ENCODE assay signal across 13 cellular contexts in the genomic region with DNA sequence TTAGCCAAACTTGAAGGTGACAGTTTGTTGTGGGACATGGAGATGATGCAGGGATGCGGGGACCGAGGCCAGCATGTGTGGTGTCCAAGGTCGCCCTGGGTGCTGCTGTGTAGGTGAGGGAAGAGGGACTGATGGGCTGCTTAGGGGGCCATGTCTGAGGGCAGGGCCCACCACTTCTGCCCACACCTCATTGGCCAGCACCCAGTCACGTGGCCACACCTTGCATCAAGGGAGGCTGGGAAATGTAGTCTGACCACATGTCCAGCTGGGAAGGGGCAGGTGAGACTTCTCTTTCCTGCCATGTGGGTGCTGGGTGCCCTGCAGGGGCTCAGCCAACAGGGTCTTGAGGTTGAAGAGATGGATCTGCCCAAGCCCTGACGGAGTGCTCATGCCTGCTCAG.
DNase-seq lines count a peak whose midpoint lies in the region; ATAC-seq, FAIRE-seq and TF ChIP-seq lines count a peak whose summit lies in the region.
"Had no signal": no experiment of that assay in that cellular context is flagged by ENCODE, and none has a peak within 500 bp of the region (broad histone marks: within the 10 kb centered on the region; RNA-seq: fewer than 3 reads in every experiment).

No MANE protein-coding gene starts in this region.

- DNase-seq in AG08396 (ENCODE audit: low spot score) (peak; percentile 60), GM19239 (ENCODE audit: insufficient read length, low spot score) (peak; percentile 45), iPS-NIHi11 (ENCODE audit: low spot score) (peak; percentile 84), hippocampal formation (lab: John Stamatoyannopoulos, UW) (no peak), posterior vena cava (ENCODE audit: low spot score) (no peak)
- no peak for DNase-seq in activated T-cell treated with anti-CD3 and anti-CD28 coated beads, Interleukin-2, amount 50 U/mL, for 1 hour
- DNase-seq: activated CD4-positive, alpha-beta memory T cell treated with anti-CD3 and anti-CD28 coated beads, Interleukin-2, amount 10 ng/mL, durations not matched to agents 7 days and 5 days; effector memory CD4-positive, alpha-beta T cell; NCI-H146; T-helper 17 cell; upper lobe of right lung had no signal

- no peak for FAIRE-seq in GM19239 (lab: Jason Lieb, UNC)

- intact Hi-C loops in posterior vena cava (cut with DNase I): no loop called here

- peak; percentile 82 for ATAC-seq in SK-N-SH treated with all-trans-retinoic acid at 6 μM for 48 hours
- ATAC-seq in GM19324 (IDR thresholded peaks at IDR 0.05; ENCODE audit: low FRiP score, unreplicated experiment): no peak
- ATAC-seq: T-helper 17 cell, upper lobe of right lung had no signal

TF ChIP-seq in SK-N-SH treated with all-trans-retinoic acid at 6 μM for 48 hours, 23 proteins besides CTCF, POLR2A, EP300 and RAD21:
- TF ChIP-seq, protein P1, sequence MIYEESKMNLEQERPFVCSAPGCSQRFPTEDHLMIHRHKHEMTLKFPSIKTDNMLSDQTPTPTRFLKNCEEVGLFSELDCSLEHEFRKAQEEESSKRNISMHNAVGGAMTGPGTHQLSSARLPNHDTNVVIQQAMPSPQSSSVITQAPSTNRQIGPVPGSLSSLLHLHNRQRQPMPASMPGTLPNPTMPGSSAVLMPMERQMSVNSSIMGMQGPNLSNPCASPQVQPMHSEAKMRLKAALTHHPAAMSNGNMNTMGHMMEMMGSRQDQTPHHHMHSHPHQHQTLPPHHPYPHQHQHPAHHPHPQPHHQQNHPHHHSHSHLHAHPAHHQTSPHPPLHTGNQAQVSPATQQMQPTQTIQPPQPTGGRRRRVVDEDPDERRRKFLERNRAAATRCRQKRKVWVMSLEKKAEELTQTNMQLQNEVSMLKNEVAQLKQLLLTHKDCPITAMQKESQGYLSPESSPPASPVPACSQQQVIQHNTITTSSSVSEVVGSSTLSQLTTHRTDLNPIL (CRISPR knock-in tag; IDR thresholded peaks at IDR 0.05; ENCODE audit: low read depth): no peak
- TF ChIP-seq ZFP3 (CRISPR knock-in tag; IDR thresholded peaks at IDR 0.05) (no peak), SNAI2 (CRISPR knock-in tag; IDR thresholded peaks at IDR 0.05) (no peak)
- TF ChIP-seq, protein P2, sequence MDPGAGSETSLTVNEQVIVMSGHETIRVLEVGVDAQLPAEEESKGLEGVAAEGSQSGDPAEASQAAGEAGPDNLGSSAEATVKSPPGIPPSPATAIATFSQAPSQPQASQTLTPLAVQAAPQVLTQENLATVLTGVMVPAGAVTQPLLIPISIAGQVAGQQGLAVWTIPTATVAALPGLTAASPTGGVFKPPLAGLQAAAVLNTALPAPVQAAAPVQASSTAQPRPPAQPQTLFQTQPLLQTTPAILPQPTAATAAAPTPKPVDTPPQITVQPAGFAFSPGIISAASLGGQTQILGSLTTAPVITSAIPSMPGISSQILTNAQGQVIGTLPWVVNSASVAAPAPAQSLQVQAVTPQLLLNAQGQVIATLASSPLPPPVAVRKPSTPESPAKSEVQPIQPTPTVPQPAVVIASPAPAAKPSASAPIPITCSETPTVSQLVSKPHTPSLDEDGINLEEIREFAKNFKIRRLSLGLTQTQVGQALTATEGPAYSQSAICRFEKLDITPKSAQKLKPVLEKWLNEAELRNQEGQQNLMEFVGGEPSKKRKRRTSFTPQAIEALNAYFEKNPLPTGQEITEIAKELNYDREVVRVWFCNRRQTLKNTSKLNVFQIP (CRISPR knock-in tag; IDR thresholded peaks at IDR 0.05; ENCODE audit: borderline replicate concordance, low read depth): no peak
TF ChIP-seq in SK-N-SH treated with all-trans-retinoic acid at 6 μM for 48 hours: peak in this region for 0.

Comparison
In these comparisons a context has a peak if more than half of its experiments do, and no peak if none do; other contexts are left out.
1. DNase-seq: peak in AG08396 (single experiment), GM19239 (single experiment) and iPS-NIHi11 (single experiment); none in activated T-cell treated with anti-CD3 and anti-CD28 coated beads, Interleukin-2, amount 50 U/mL, for 1 hour (single experiment), hippocampal formation (0 of 2) and posterior vena cava (single experiment).